1 cellular context compared by ENCODE assay signal in the genomic region with DNA sequence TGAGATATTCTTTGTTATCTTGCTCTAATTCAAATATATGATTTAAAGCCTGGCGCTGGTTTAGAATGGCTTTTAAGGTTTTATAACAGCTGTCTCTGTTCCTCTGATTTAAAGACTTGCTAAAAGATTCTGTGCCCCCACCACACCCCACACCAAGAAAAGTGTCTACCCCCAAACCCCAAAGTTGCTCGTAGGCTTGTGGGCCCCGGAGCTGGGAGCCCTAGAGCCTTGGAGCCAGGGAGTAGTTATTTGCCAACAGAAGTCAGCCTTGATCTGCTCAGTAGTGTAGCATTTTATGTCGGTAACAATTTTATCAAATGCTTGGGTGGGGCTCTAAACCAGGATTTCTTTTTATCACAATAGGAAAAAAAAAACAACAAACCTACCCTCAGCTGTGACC.
TF ChIP-seq lines count a peak whose summit lies in the region.

No MANE protein-coding gene starts in this region.

TF ChIP-seq in SK-N-SH, 30 proteins besides CTCF, POLR2A, EP300 and RAD21 (continued from another document):
- TF ChIP-seq REST (IDR thresholded peaks at IDR 0.05; ENCODE audit: low read depth, low read length) (no peak), SIN3A (IDR thresholded peaks at IDR 0.05; ENCODE audit: borderline replicate concordance, low read depth, low read length) (no peak), FOSL2 (IDR thresholded peaks at IDR 0.05; ENCODE audit: borderline replicate concordance, low read depth) (no peak), TCF12 (IDR thresholded peaks at IDR 0.05) (no peak)
